Comparison of ENCODE assay signal across 1 cellular context in the genomic region with DNA sequence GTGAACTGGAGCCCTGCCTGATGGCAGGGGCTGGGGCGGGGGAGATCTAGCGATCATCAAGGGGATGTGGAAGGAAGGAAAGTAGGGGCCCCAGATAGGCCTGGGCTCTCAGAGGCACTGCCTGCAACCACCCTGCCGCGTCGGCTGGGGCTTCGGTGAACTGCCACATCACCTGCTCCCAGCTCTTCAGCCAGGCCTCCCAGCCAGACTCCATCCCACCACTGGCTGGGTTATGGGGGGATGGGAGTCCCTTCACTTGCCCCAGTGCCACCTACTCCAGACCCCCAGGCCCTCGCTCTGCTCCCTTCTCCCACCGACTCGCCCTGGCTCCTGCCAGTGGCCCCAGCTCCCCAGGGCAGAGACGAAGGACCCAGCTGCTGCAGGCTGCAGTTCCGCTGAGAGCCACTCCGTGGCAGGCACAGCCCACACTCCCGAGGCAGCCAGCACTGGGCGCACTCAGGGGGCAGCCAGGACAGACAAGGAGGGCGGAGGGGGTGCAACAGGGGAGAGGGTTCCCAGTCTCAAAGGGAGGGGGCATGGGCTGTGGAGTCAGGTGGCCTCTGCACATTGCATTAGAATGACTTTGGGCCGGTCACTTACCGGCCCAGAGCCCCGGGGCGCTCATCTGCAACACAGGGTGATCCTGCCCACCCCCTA.
TF ChIP-seq lines count a peak whose summit lies in the region.

No MANE protein-coding gene starts in this region.

TF ChIP-seq in K562, 482 proteins besides CTCF, POLR2A, EP300 and RAD21 (continued from another document and continues in another):
- TF ChIP-seq, protein P1, sequence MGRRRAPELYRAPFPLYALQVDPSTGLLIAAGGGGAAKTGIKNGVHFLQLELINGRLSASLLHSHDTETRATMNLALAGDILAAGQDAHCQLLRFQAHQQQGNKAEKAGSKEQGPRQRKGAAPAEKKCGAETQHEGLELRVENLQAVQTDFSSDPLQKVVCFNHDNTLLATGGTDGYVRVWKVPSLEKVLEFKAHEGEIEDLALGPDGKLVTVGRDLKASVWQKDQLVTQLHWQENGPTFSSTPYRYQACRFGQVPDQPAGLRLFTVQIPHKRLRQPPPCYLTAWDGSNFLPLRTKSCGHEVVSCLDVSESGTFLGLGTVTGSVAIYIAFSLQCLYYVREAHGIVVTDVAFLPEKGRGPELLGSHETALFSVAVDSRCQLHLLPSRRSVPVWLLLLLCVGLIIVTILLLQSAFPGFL (CRISPR knock-in tag; IDR thresholded peaks at IDR 0.05), result no peak
- TF ChIP-seq RBM14 (IDR thresholded peaks at IDR 0.05; ENCODE audit: borderline replicate concordance, insufficient read depth, low read depth, low read length), result 0 out of 2 replicates have a peak, but pooled peaks have one; percentile 46
- no peak for TF ChIP-seq TGIF2 (CRISPR knock-in tag; IDR thresholded peaks at IDR 0.05)
- TF ChIP-seq TARDBP (IDR thresholded peaks at IDR 0.05), result no peak
- TF ChIP-seq RAD51 (IDR thresholded peaks at IDR 0.05; ENCODE audit: borderline replicate concordance, low read depth), result peak; percentile 23; the same call in 1 of the 2 replicates
- TF ChIP-seq, protein P2, sequence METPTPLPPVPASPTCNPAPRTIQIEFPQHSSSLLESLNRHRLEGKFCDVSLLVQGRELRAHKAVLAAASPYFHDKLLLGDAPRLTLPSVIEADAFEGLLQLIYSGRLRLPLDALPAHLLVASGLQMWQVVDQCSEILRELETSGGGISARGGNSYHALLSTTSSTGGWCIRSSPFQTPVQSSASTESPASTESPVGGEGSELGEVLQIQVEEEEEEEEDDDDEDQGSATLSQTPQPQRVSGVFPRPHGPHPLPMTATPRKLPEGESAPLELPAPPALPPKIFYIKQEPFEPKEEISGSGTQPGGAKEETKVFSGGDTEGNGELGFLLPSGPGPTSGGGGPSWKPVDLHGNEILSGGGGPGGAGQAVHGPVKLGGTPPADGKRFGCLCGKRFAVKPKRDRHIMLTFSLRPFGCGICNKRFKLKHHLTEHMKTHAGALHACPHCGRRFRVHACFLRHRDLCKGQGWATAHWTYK (CRISPR knock-in tag; IDR thresholded peaks at IDR 0.05), result peak; percentile 87; the same call in 1 of the 2 replicates
- TF ChIP-seq, protein P3, sequence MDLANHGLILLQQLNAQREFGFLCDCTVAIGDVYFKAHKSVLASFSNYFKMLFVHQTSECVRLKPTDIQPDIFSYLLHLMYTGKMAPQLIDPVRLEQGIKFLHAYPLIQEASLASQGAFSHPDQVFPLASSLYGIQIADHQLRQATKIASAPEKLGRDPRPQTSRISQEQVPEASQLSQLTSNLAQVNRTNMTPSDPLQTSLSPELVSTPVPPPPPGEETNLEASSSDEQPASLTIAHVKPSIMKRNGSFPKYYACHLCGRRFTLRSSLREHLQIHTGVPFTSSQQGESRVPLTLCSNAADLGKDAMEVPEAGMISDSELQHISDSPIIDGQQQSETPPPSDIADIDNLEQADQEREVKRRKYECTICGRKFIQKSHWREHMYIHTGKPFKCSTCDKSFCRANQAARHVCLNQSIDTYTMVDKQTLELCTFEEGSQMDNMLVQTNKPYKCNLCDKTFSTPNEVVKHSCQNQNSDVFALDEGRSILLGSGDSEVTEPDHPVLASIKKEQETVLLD (IDR thresholded peaks at IDR 0.05), result 0 out of 2 replicates have a peak, but pooled peaks have one; percentile 65
- no peak for TF ChIP-seq HDAC3 (IDR thresholded peaks at IDR 0.05; ENCODE audit: borderline replicate concordance, partially characterized antibody)
- no peak for TF ChIP-seq RUNX1 (IDR thresholded peaks at IDR 0.05; ENCODE audit: low read depth)
- TF ChIP-seq NFIC (IDR thresholded peaks at IDR 0.05), result peak; percentile 22; the same call in 1 of the 2 replicates
- peak; percentile 85 for TF ChIP-seq SMAD4 (CRISPR knock-in tag; conservative IDR thresholded peaks at IDR 0.05)
- TF ChIP-seq, protein P4, sequence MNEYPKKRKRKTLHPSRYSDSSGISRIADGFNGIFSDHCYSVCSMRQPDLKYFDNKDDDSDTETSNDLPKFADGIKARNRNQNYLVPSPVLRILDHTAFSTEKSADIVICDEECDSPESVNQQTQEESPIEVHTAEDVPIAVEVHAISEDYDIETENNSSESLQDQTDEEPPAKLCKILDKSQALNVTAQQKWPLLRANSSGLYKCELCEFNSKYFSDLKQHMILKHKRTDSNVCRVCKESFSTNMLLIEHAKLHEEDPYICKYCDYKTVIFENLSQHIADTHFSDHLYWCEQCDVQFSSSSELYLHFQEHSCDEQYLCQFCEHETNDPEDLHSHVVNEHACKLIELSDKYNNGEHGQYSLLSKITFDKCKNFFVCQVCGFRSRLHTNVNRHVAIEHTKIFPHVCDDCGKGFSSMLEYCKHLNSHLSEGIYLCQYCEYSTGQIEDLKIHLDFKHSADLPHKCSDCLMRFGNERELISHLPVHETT (CRISPR knock-in tag; conservative IDR thresholded peaks at IDR 0.05 in 1 of 2, IDR thresholded peaks at IDR 0.05 in 1 of 2), result no peak
- TF ChIP-seq SMC3 (conservative IDR thresholded peaks at IDR 0.05; ENCODE audit: insufficient read depth, low read depth, low read length), result peak; percentile 96
- no peak for TF ChIP-seq MAFF (IDR thresholded peaks at IDR 0.05; ENCODE audit: low read length)
- 0 out of 2 replicates have a peak, but pooled peaks have one; percentile 4 for TF ChIP-seq DIDO1 (tag; IDR thresholded peaks at IDR 0.05; ENCODE audit: low read depth)
- TF ChIP-seq HDGF (IDR thresholded peaks at IDR 0.05), result peak; percentile 98
- no peak for TF ChIP-seq GATA2 (CRISPR knock-in tag; IDR thresholded peaks at IDR 0.05)
- TF ChIP-seq, protein P5, sequence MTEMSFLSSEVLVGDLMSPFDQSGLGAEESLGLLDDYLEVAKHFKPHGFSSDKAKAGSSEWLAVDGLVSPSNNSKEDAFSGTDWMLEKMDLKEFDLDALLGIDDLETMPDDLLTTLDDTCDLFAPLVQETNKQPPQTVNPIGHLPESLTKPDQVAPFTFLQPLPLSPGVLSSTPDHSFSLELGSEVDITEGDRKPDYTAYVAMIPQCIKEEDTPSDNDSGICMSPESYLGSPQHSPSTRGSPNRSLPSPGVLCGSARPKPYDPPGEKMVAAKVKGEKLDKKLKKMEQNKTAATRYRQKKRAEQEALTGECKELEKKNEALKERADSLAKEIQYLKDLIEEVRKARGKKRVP (CRISPR knock-in tag; IDR thresholded peaks at IDR 0.05), result peak; percentile 27; the same call in 1 of the 2 replicates
- TF ChIP-seq, protein P6, sequence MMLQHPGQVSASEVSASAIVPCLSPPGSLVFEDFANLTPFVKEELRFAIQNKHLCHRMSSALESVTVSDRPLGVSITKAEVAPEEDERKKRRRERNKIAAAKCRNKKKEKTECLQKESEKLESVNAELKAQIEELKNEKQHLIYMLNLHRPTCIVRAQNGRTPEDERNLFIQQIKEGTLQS (IDR thresholded peaks at IDR 0.05), result no peak
- TF ChIP-seq, protein P6 (CRISPR knock-in tag; conservative IDR thresholded peaks at IDR 0.05), result no peak
- TF ChIP-seq, protein P7, sequence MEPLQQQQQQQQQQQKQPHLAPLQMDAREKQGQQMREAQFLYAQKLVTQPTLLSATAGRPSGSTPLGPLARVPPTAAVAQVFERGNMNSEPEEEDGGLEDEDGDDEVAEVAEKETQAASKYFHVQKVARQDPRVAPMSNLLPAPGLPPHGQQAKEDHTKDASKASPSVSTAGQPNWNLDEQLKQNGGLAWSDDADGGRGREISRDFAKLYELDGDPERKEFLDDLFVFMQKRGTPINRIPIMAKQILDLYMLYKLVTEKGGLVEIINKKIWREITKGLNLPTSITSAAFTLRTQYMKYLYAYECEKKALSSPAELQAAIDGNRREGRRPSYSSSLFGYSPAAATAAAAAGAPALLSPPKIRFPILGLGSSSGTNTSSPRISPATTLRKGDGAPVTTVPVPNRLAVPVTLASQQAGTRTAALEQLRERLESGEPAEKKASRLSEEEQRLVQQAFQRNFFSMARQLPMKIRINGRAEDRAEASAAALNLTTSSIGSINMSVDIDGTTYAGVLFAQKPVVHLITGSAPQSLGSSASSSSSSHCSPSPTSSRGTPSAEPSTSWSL (CRISPR knock-in tag; IDR thresholded peaks at IDR 0.05; ENCODE audit: borderline replicate concordance), result peak; percentile 15; the same call in 1 of the 2 replicates
- TF ChIP-seq, protein P8, sequence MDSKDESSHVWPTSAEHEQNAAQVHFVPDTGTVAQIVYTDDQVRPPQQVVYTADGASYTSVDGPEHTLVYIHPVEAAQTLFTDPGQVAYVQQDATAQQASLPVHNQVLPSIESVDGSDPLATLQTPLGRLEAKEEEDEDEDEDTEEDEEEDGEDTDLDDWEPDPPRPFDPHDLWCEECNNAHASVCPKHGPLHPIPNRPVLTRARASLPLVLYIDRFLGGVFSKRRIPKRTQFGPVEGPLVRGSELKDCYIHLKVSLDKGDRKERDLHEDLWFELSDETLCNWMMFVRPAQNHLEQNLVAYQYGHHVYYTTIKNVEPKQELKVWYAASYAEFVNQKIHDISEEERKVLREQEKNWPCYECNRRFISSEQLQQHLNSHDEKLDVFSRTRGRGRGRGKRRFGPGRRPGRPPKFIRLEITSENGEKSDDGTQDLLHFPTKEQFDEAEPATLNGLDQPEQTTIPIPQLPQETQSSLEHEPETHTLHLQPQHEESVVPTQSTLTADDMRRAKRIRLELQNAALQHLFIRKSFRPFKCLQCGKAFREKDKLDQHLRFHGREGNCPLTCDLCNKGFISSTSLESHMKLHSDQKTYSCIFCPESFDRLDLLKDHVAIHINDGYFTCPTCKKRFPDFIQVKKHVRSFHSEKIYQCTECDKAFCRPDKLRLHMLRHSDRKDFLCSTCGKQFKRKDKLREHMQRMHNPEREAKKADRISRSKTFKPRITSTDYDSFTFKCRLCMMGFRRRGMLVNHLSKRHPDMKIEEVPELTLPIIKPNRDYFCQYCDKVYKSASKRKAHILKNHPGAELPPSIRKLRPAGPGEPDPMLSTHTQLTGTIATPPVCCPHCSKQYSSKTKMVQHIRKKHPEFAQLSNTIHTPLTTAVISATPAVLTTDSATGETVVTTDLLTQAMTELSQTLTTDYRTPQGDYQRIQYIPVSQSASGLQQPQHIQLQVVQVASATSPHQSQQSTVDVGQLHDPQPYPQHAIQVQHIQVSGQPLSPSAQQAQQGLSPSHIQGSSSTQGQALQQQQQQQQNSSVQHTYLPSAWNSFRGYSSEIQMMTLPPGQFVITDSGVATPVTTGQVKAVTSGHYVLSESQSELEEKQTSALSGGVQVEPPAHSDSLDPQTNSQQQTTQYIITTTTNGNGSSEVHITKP (IDR thresholded peaks at IDR 0.05; ENCODE audit: partially characterized antibody), result peak; percentile 67
- no peak; the same call in 1 of the 2 replicates for TF ChIP-seq ELF4 (CRISPR knock-in tag; IDR thresholded peaks at IDR 0.05)
- TF ChIP-seq ZNF77 (CRISPR knock-in tag; IDR thresholded peaks at IDR 0.05), result no peak
- TF ChIP-seq TOE1 (IDR thresholded peaks at IDR 0.05; ENCODE audit: borderline replicate concordance), result peak; percentile 43; the same call in 1 of the 2 replicates
- no peak for TF ChIP-seq TOE1 (CRISPR knock-in tag; IDR thresholded peaks at IDR 0.05; ENCODE audit: borderline replicate concordance, low read depth)
- no peak for TF ChIP-seq HNRNPLL (IDR thresholded peaks at IDR 0.05; ENCODE audit: low read depth, low read length, poor library complexity, severe bottlenecking)
- TF ChIP-seq ZSCAN29 (IDR thresholded peaks at IDR 0.05), result no peak
- no peak for TF ChIP-seq FUS (optimal IDR thresholded peaks at IDR 0.05; ENCODE audit: low read depth, low read length)
- TF ChIP-seq SMARCE1 (IDR thresholded peaks at IDR 0.05), result 0 out of 2 replicates have a peak, but pooled peaks have one; percentile 10
- TF ChIP-seq, protein P9, sequence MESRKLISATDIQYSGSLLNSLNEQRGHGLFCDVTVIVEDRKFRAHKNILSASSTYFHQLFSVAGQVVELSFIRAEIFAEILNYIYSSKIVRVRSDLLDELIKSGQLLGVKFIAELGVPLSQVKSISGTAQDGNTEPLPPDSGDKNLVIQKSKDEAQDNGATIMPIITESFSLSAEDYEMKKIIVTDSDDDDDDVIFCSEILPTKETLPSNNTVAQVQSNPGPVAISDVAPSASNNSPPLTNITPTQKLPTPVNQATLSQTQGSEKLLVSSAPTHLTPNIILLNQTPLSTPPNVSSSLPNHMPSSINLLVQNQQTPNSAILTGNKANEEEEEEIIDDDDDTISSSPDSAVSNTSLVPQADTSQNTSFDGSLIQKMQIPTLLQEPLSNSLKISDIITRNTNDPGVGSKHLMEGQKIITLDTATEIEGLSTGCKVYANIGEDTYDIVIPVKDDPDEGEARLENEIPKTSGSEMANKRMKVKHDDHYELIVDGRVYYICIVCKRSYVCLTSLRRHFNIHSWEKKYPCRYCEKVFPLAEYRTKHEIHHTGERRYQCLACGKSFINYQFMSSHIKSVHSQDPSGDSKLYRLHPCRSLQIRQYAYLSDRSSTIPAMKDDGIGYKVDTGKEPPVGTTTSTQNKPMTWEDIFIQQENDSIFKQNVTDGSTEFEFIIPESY (CRISPR knock-in tag; IDR thresholded peaks at IDR 0.05), result 0 out of 2 replicates have a peak, but pooled peaks have one; percentile 65
- TF ChIP-seq DMBX1 (CRISPR knock-in tag; IDR thresholded peaks at IDR 0.05; ENCODE audit: borderline replicate concordance), result peak; percentile 72
- TF ChIP-seq CTBP1 (IDR thresholded peaks at IDR 0.05; ENCODE audit: borderline replicate concordance), result peak; percentile 74; the same call in 1 of the 2 replicates
- TF ChIP-seq ZNF717 (CRISPR knock-in tag; IDR thresholded peaks at IDR 0.05), result no peak
- TF ChIP-seq RHOXF2B (CRISPR knock-in tag; conservative IDR thresholded peaks at IDR 0.05), result 0 out of 2 replicates have a peak, but pooled peaks have one; percentile 45
- TF ChIP-seq KDM4B (IDR thresholded peaks at IDR 0.05; ENCODE audit: borderline replicate concordance in 2 of 2, low read depth in 1 of 2), result peak in 1 of 2 experiments; percentile 81; a peak in 2 of 4 replicates
- TF ChIP-seq WHSC1 (IDR thresholded peaks at IDR 0.05; ENCODE audit: low read length), result peak; percentile 96
- TF ChIP-seq ZNF668 (CRISPR knock-in tag; IDR thresholded peaks at IDR 0.05), result no peak
- TF ChIP-seq TAF1 (IDR thresholded peaks at IDR 0.05; ENCODE audit: control insufficient read depth, extremely low read depth, insufficient read depth, low read length, severe bottlenecking), result peak; percentile 18
- peak; percentile 43 for TF ChIP-seq JUND (IDR thresholded peaks at IDR 0.05; ENCODE audit: borderline replicate concordance, low read depth, low read length)
- TF ChIP-seq JUND (tag; IDR thresholded peaks at IDR 0.05; ENCODE audit: borderline replicate concordance, low read depth, low read length), result no peak; the same call in 2 of the 3 replicates
- peak; percentile 45; the same call in 1 of the 2 replicates for TF ChIP-seq JUN (IDR thresholded peaks at IDR 0.05; ENCODE audit: borderline replicate concordance, low read depth, low read length)
- no peak for TF ChIP-seq JUN (CRISPR knock-in tag; IDR thresholded peaks at IDR 0.05; ENCODE audit: borderline replicate concordance)
- TF ChIP-seq, protein P10, sequence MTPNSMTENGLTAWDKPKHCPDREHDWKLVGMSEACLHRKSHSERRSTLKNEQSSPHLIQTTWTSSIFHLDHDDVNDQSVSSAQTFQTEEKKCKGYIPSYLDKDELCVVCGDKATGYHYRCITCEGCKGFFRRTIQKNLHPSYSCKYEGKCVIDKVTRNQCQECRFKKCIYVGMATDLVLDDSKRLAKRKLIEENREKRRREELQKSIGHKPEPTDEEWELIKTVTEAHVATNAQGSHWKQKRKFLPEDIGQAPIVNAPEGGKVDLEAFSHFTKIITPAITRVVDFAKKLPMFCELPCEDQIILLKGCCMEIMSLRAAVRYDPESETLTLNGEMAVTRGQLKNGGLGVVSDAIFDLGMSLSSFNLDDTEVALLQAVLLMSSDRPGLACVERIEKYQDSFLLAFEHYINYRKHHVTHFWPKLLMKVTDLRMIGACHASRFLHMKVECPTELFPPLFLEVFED (CRISPR knock-in tag; conservative IDR thresholded peaks at IDR 0.05), result peak; percentile 35; the same call in 1 of the 2 replicates
